1 cellular context compared by ENCODE assay signal in genomic region chr14:50532502-50533313, GRCh38.
TF ChIP-seq lines count a peak whose summit lies in the region.

Gene MAP4K5 (minus strand): TSS chr14:50532569. CDS start chr14:50532049, 520 bp downstream.

TF ChIP-seq in K562, 482 proteins besides CTCF, POLR2A, EP300 and RAD21 (continued from another document):
- TF ChIP-seq ZFP91 (CRISPR knock-in tag; IDR thresholded peaks at IDR 0.05) (no peak), BCLAF1 (IDR thresholded peaks at IDR 0.05; ENCODE audit: borderline replicate concordance in 1 of 2, control insufficient read depth in 1 of 2, low read depth in 2 of 2, low read length in 1 of 2) (no peak), GATAD2B (IDR thresholded peaks at IDR 0.05; ENCODE audit: borderline replicate concordance) (peak; percentile 61; the same call in 1 of the 2 replicates), SMARCC2 (IDR thresholded peaks at IDR 0.05; ENCODE audit: low read depth) (no peak), SMARCA4 (IDR thresholded peaks at IDR 0.05) (no peak), NFIC (IDR thresholded peaks at IDR 0.05) (peak; percentile 52; the same call in 1 of the 2 replicates), KLF6 (CRISPR knock-in tag; IDR thresholded peaks at IDR 0.05; ENCODE audit: borderline replicate concordance) (no peak), PHF21A (IDR thresholded peaks at IDR 0.05; ENCODE audit: borderline replicate concordance, low read depth) (no peak), HDAC2 (IDR thresholded peaks at IDR 0.05) (no peak), ZNF12 (CRISPR knock-in tag; IDR thresholded peaks at IDR 0.05) (no peak), IRF1 (CRISPR knock-in tag; IDR thresholded peaks at IDR 0.05; ENCODE audit: borderline replicate concordance) (no peak), SNIP1 (IDR thresholded peaks at IDR 0.05; ENCODE audit: low read depth) (no peak), ZNF699 (CRISPR knock-in tag; IDR thresholded peaks at IDR 0.05; ENCODE audit: insufficient replicate concordance) (no peak), POLR2AphosphoS5 (IDR thresholded peaks at IDR 0.05; ENCODE audit: control insufficient read depth, insufficient read depth, low read depth, low read length) (no peak), ASH1L (IDR thresholded peaks at IDR 0.05; ENCODE audit: borderline replicate concordance, low read depth, partially characterized antibody) (no peak), RBM25 (IDR thresholded peaks at IDR 0.05; ENCODE audit: low read depth, low read length, severe bottlenecking) (peak; percentile 22), ZNF561 (CRISPR knock-in tag; conservative IDR thresholded peaks at IDR 0.05) (no peak), SPI1 (IDR thresholded peaks at IDR 0.05; ENCODE audit: borderline replicate concordance, low read depth, low read length) (peak; percentile 43; the same call in 1 of the 2 replicates), VEZF1 (CRISPR knock-in tag; IDR thresholded peaks at IDR 0.05) (peak; percentile 78), JUN (IDR thresholded peaks at IDR 0.05; ENCODE audit: borderline replicate concordance, low read depth, low read length) (peak; percentile 73; the same call in 1 of the 2 replicates), JUN (CRISPR knock-in tag; IDR thresholded peaks at IDR 0.05; ENCODE audit: borderline replicate concordance) (0 out of 2 replicates have a peak, but pooled peaks have one; percentile 16), ATF1 (CRISPR knock-in tag; IDR thresholded peaks at IDR 0.05) (no peak), ATF1 (tag; IDR thresholded peaks at IDR 0.05) (peak; percentile 79), ZNF384 (IDR thresholded peaks at IDR 0.05; ENCODE audit: low read depth, low read length) (peak; percentile 29; the same call in 1 of the 2 replicates), SIN3B (IDR thresholded peaks at IDR 0.05; ENCODE audit: low read depth) (0 out of 2 replicates have a peak, but pooled peaks have one; percentile 50), NFE2 (IDR thresholded peaks at IDR 0.05; ENCODE audit: low read depth) (no peak), ZBTB34 (CRISPR knock-in tag; IDR thresholded peaks at IDR 0.05) (no peak), MCM7 (IDR thresholded peaks at IDR 0.05) (no peak), SOX6 (IDR thresholded peaks at IDR 0.05) (peak; percentile 35; the same call in 1 of the 2 replicates), KDM4B (IDR thresholded peaks at IDR 0.05; ENCODE audit: borderline replicate concordance in 2 of 2, low read depth in 1 of 2) (no peak), MAFF (IDR thresholded peaks at IDR 0.05; ENCODE audit: low read length) (no peak)
